8 cellular contexts compared by ENCODE assay signal in the genomic region with DNA sequence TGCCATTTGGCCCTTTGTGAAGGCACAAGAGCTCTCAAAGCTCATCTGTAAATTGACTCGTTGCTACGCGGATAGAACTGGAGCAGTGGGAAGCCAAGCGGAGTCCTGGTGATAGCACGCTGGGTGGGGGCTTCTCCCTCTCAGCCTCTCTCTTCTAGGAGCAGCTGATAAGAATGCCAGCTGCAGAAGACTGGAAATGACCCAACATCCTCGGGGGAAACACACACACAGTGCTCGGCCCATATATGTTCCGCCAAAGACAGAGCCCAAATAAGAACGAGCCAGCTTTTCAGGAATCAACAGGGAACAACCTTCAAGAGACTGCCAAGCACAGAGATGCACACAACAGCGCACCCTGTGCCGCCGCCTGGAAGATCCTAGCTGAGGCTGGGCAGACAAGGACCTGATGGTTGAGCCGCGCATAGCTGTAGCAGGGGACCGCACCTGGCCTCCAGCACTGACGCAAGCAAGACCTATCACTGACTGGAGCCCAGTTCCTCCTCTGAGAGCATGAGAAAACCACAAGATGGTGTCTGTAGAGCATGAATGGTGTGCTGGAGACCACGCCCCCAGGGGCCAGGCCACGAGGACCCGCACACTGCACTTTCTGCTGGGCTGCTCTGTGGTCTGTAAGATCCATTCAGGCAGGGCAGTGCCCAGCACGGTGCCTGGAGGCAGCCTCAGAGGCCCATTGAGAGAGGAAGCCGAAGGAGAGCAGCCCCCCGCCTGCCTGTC. TPM values are rescaled to one million over a fixed set of nuclear protein-coding genes. Genes with fewer than 3 reads are reported as not detected.
DNase-seq lines count a peak whose midpoint lies in the region; ATAC-seq and TF ChIP-seq lines count a peak whose summit lies in the region.

No MANE protein-coding gene starts in this region.

- intact Hi-C loops in activated CD4-positive, alpha-beta T cell treated with anti-CD3 and anti-CD28 coated beads for 36 hours (cut with DNase I, micrococcal nuclease), result loop anchor here (1.0 to 10.0 kb wide), 6 partner anchors 27 to 511 kb away; a partner anchor contains a TSS

- no peaks in the 10 kb centered on the region for H3K36me3 ChIP-seq in Peyer's patch

- H3K4me3 ChIP-seq in Peyer's patch, result peak overlapping the region in 3 of 4 donors; percentile 11 to 47 (median 14)

- TF ChIP-seq CTCF in Peyer's patch (IDR thresholded peaks at IDR 0.05), result no peak

- H3K36me3 Mint-ChIP-seq in activated CD4-positive, alpha-beta T cell treated with anti-CD3 and anti-CD28 coated beads for 36 hours (ENCODE audit: low read depth), result peaks cover 6% of the 10 kb centered on the region

- POLR2A ChIA-PET in activated CD4-positive, alpha-beta T cell treated with anti-CD3 and anti-CD28 coated beads for 36 hours (lab: Charles Lee), result interaction anchor here (0.6 to 3.0 kb wide), 7 partner anchors 15 to 71 kb away, joined by 3 to 14 read pairs (median 4); a partner anchor contains a TSS

- TF ChIP-seq POLR2A in Peyer's patch (IDR thresholded peaks at IDR 0.05), result no peak

- DNase-seq in activated CD4-positive, alpha-beta T cell treated with anti-CD3 and anti-CD28 coated beads for 36 hours, result peak; percentile 85
- DNase-seq in activated CD4-positive, alpha-beta T cell treated with anti-CD3 and anti-CD28 coated beads for 1 hour, result no peak
- DNase-seq in Peyer's patch (peak in 2 of 3 donors; percentile 91 to 92), activated gamma-delta T cell treated with Interleukin-2 at 50 U/mL for 16 hours (peak; percentile 48), hepatic stellate cell (ENCODE audit: low spot score) (peak; percentile 34)
- peak; percentile 62 for DNase-seq in stimulated activated CD8-positive, alpha-beta memory T cell treated with anti-CD3 and anti-CD28 coated beads, Interleukin-15, amount 100 ng/mL, for 48 hours (ENCODE audit: low read depth in 2 of 2)

- peak overlapping the region; percentile 39 to 91 (median 86) for H3K27ac ChIP-seq in Peyer's patch

- H3K9me3 ChIP-seq in Peyer's patch, result no peaks in the 10 kb centered on the region

- no peaks in the 10 kb centered on the region for H3K27me3 ChIP-seq in Peyer's patch

- ATAC-seq in activated CD4-positive, alpha-beta T cell treated with anti-CD3 and anti-CD28 coated beads for 36 hours, result peak; percentile 64
- ATAC-seq in HG03066 (IDR thresholded peaks at IDR 0.05; ENCODE audit: low read depth, unreplicated experiment) (peak; percentile 41), GM19452 (IDR thresholded peaks at IDR 0.05; ENCODE audit: unreplicated experiment) (no peak)

- no peaks in the 10 kb centered on the region for H3K9me3 Mint-ChIP-seq in activated CD4-positive, alpha-beta T cell treated with anti-CD3 and anti-CD28 coated beads for 36 hours (ENCODE audit: low read depth)

- peaks cover 85% of the 10 kb centered on the region for H3K4me1 Mint-ChIP-seq in activated CD4-positive, alpha-beta T cell treated with anti-CD3 and anti-CD28 coated beads for 36 hours

- CTCF ChIA-PET in activated CD4-positive, alpha-beta T cell treated with anti-CD3 and anti-CD28 coated beads for 36 hours (lab: Charles Lee), result interaction anchor here (0.7 to 1.5 kb wide), 6 partner anchors 15 to 74 kb away, joined by 3 to 8 read pairs (median 3); a partner anchor contains a TSS

- H3K27me3 Mint-ChIP-seq in activated CD4-positive, alpha-beta T cell treated with anti-CD3 and anti-CD28 coated beads for 36 hours, result no peaks in the 10 kb centered on the region

- H3K4me3 Mint-ChIP-seq in activated CD4-positive, alpha-beta T cell treated with anti-CD3 and anti-CD28 coated beads for 36 hours, result peak overlapping the region; percentile 79

- peak overlapping the region; percentile 95 for H3K27ac Mint-ChIP-seq in activated CD4-positive, alpha-beta T cell treated with anti-CD3 and anti-CD28 coated beads for 36 hours

- peaks cover 8 to 76% (median 50%) of the 10 kb centered on the region in 4 donors for H3K4me1 ChIP-seq in Peyer's patch

RNA-seq across cellular contexts. Expression of a gene that starts 16.0 kb away (rescaled TPM):
- 10 to 100 TPM; 51.5 to 72.1 TPM for total RNA-seq in activated CD4-positive, alpha-beta T cell treated with anti-CD3 and anti-CD28 coated beads for 36 hours
- 10 to 100 TPM; 23.9 to 62.0 (median 41.9) TPM for total RNA-seq in Peyer's patch

RNA-seq across cellular contexts. Expression of a gene that starts 39.7 kb away (rescaled TPM):
- total RNA-seq in activated CD4-positive, alpha-beta T cell treated with anti-CD3 and anti-CD28 coated beads for 36 hours, result 10 to 100 TPM; 13.6 to 14.5 TPM
- 10 to 100 TPM in 1 of 4 donors, 1 to 10 TPM in 3; 5.4 to 13.9 (median 8.9) TPM for total RNA-seq in Peyer's patch

RNA-seq across cellular contexts. Expression of a gene that starts 46.0 kb away (rescaled TPM):
- 10 to 100 TPM; 57.9 to 64.8 TPM for total RNA-seq in activated CD4-positive, alpha-beta T cell treated with anti-CD3 and anti-CD28 coated beads for 36 hours
- total RNA-seq in Peyer's patch, result 10 to 100 TPM; 11.4 to 26.4 (median 22.4) TPM
